ENCODE assay signal across 8 cellular contexts in the genomic region with DNA sequence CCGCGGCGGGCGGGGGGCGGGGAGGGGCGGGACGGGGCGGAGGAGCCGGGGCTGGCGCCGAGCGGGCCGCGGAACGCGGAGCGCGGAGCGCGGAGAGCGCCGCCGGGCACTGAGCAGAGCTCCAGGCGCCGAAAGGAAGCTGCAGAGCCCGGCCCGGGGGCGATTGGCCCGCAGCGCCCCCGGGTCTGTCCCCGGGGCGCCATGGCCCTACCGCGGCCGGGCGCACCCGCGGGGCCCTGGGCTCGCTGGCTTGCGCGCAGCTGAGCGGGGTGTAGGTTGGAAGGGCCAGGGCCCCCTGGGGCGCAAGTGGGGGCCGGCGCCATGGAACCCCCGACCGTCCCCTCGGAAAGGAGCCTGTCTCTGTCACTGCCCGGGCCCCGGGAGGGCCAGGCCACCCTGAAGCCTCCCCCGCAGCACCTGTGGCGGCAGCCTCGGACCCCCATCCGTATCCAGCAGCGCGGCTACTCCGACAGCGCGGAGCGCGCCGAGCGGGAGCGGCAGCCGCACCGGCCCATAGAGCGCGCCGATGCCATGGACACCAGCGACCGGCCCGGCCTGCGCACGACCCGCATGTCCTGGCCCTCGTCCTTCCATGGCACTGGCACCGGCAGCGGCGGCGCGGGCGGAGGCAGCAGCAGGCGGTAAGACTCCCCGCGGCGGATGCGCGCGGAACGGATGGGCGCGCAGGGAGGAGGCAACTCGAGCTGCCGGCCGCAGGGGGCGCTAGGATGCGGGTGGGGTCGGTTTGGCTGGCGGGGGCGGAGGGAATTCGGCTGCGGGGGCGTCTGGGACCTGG. TPM values are rescaled to one million over a fixed set of nuclear protein-coding genes. Genes with fewer than 3 reads are reported as not detected.
DNase-seq lines count a peak whose midpoint lies in the region; ATAC-seq and TF ChIP-seq lines count a peak whose summit lies in the region.

A gene (plus strand): TSS at position 95 of the 796 bp plus-strand sequence. CDS start 227 bp downstream, at position 322.

- H3K4me1 Mint-ChIP-seq in activated naive CD4-positive, alpha-beta T cell treated with anti-CD3 and anti-CD28 coated beads for 36 hours (ENCODE audit: low read depth) = peaks cover 67% of the 10 kb centered on the region

- peak within 1 kb of the TSS; percentile 2 for H3K27ac Mint-ChIP-seq in activated naive CD4-positive, alpha-beta T cell treated with anti-CD3 and anti-CD28 coated beads for 36 hours

- H3K4me1 ChIP-seq in NT2/D1 (ENCODE audit: insufficient read depth, insufficient read length) (peaks cover 29% of the 10 kb centered on the region), hepatocyte (ENCODE audit: insufficient read depth) (peaks cover 20% of the 10 kb centered on the region)

- CTCF ChIA-PET in activated naive CD4-positive, alpha-beta T cell treated with anti-CD3 and anti-CD28 coated beads for 36 hours (lab: Charles Lee) = interaction anchor here (0.6 to 3.9 kb wide), 5 partner anchors 12 to 43 kb away, joined by 3 to 27 read pairs (median 7); a partner anchor contains a TSS

- H3K36me3 ChIP-seq in NT2/D1 (ENCODE audit: insufficient read depth, insufficient read length, low read length) (no peaks in the 10 kb centered on the region), hepatocyte (replicated peaks; ENCODE audit: insufficient read depth, low read depth) (no peaks in the 10 kb centered on the region)

- no peak within 1 kb of the TSS for H3K27ac ChIP-seq in hepatocyte

- H3K27me3 ChIP-seq in NT2/D1 (ENCODE audit: insufficient read depth, insufficient read length) = peaks cover 40% of the 10 kb centered on the region
- H3K27me3 ChIP-seq in hepatocyte = peaks cover 91% of the 10 kb centered on the region

- peak within 1 kb of the TSS; percentile 40 for H2AFZ ChIP-seq in hepatocyte

- WGBS in hepatocyte (ENCODE audit: low lambda C conversion rate, missing lambda C conversion rate) = under 1% methylated on average over 55 of the region's 104 CpGs

- H3K9me2 ChIP-seq in hepatocyte (replicated peaks; ENCODE audit: insufficient read depth) = no peaks in the 10 kb centered on the region

- peak within 1 kb of the TSS; percentile 83 for H3K4me2 ChIP-seq in hepatocyte

- peaks cover 61% of the 10 kb centered on the region for H3K27me3 Mint-ChIP-seq in activated naive CD4-positive, alpha-beta T cell treated with anti-CD3 and anti-CD28 coated beads for 36 hours (ENCODE audit: low read depth)

- peak; percentile 42 for TF ChIP-seq CTCF in hepatocyte (IDR thresholded peaks at IDR 0.05; ENCODE audit: poor library complexity)

- H4K20me1 ChIP-seq in hepatocyte (ENCODE audit: insufficient read depth, poor library complexity, severe bottlenecking) = no peaks in the 10 kb centered on the region

- H3K9ac ChIP-seq in NT2/D1 (ENCODE audit: insufficient read length, low read depth) = peak within 1 kb of the TSS; percentile 85

- H3K9me3 ChIP-seq in NT2/D1 (ENCODE audit: insufficient read depth, low read length) = no peaks in the 10 kb centered on the region
- no peaks in the 10 kb centered on the region for H3K9me3 ChIP-seq in hepatocyte (ENCODE audit: low read depth)

- H3K9me3 Mint-ChIP-seq in activated naive CD4-positive, alpha-beta T cell treated with anti-CD3 and anti-CD28 coated beads for 36 hours = no peaks in the 10 kb centered on the region

- intact Hi-C loops in activated naive CD4-positive, alpha-beta T cell treated with anti-CD3 and anti-CD28 coated beads for 36 hours (cut with micrococcal nuclease) = loop anchor here (5.0 kb wide), 1 partner anchor 232 kb away; a partner anchor contains a TSS

- no peak for ATAC-seq in activated CD4-positive, CD25-positive, alpha-beta regulatory T cell treated with anti-CD3 and anti-CD28 coated beads, Interleukin-2, amount 50 U/mL, for 24 hours
- ATAC-seq in HG02798 (IDR thresholded peaks at IDR 0.05; ENCODE audit: poor library complexity, unreplicated experiment) (no peak), GM21390 (IDR thresholded peaks at IDR 0.05; ENCODE audit: unreplicated experiment) (no peak)

- H3K4me3 ChIP-seq in NT2/D1 (ENCODE audit: insufficient read length, low read depth) (peak within 1 kb of the TSS; percentile 90), hepatocyte (no peak within 1 kb of the TSS)

- H3K79me2 ChIP-seq in hepatocyte = no peaks in the 10 kb centered on the region

- H3K36me3 Mint-ChIP-seq in activated naive CD4-positive, alpha-beta T cell treated with anti-CD3 and anti-CD28 coated beads for 36 hours (ENCODE audit: low read depth) = no peaks in the 10 kb centered on the region

- peak within 1 kb of the TSS; percentile 71 for H3K4me3 Mint-ChIP-seq in activated naive CD4-positive, alpha-beta T cell treated with anti-CD3 and anti-CD28 coated beads for 36 hours

- DNase-seq in activated CD4-positive, CD25-positive, alpha-beta regulatory T cell (lab: John Stamatoyannopoulos, UW) = peak; percentile 21 to 50 (median 29)
- DNase-seq in NT2/D1 (ENCODE audit: low read depth, low spot score) (no peak), hepatocyte (ENCODE audit: low spot score) (peak; percentile 45)
- peak; percentile 79 for DNase-seq in activated naive CD4-positive, alpha-beta T cell treated with anti-CD3 and anti-CD28 coated beads for 36 hours
- peak; percentile 44 for DNase-seq in stimulated activated CD4-positive, alpha-beta T cell treated with anti-CD3 and anti-CD28 coated beads, Interleukin-4, amount 100 ng/mL, for 24 hours

RNA-seq across cellular contexts. Expression of the gene that starts here (rescaled TPM):
- total RNA-seq in activated naive CD4-positive, alpha-beta T cell treated with anti-CD3 and anti-CD28 coated beads for 36 hours = 1 to 10 TPM; 5.5 TPM
- 1.3 and 2.8 TPM in 2 replicates for total RNA-seq in hepatocyte
- polyA plus RNA-seq in hepatocyte = 4.3 and 5.8 TPM in 2 replicates
